In the genomic region with DNA sequence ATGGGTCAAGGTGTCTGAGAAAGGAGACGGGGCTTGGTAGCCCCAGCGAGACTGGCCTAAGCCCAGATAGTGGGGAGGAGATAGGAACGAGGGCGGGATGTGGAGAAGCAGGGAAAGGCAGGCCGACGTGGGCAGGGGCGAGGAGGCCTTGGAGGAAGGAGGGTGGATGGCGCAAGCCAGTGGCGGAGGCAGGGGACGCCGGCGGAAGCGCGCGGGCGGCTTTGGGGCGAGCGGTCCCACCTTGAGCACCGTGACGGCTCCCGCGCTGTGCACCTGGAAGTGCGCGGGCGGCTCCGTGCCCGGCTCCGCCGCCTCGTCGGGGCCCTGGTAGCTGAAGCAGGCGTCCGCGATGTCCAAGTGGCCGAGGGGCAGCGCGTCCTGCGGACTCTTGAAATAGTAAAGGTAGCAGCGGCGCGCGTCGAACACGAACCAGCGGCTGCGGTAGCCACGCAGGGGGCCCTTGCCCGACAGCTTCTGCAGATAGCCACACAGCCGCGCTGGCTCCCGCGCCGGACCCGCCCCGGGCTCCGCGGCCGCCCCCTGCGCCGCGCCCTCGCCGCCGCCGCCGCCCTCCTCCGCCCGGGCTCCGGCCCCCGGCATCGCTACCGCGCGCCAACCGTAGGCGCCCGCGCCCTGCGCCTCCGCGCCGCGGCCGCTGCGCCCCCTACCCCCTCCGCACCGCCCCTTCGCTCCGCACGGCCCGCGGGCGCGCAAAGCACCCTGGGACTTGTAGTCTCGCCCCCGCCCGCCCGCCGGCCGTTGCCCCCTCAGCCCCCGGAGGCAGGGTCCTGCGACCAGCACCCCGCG, we compare ENCODE assay signal across 8 cellular contexts. TPM values are rescaled to one million over a fixed set of nuclear protein-coding genes. Genes with fewer than 3 reads are reported as not detected.
A peak's percentile ranks its signal among the peaks of the same experiment; 100 is the strongest.
DNase-seq lines count a peak whose midpoint lies in the region; ATAC-seq and TF ChIP-seq lines count a peak whose summit lies in the region.

TBC1D2B (minus strand) TSS at position 659 of the 807 bp plus-strand sequence; CDS start at position 600, 59 bp downstream.

- H3K4me2 ChIP-seq in SK-N-SH = peak within 1 kb of the TSS; percentile 84
- peak within 1 kb of the TSS; percentile 81 for H3K4me2 ChIP-seq in parathyroid adenoma (ENCODE audit: low read length)

- CTCF ChIA-PET in CD4-positive, alpha-beta memory T cell (lab: Charles Lee; ENCODE audit: partially characterized antibody) = interaction anchor here (0.9 to 2.5 kb wide), 9 partner anchors 8 to 77 kb away, joined by 3 to 15 read pairs (median 4); no protein-coding TSS in a partner anchor
- CTCF ChIA-PET in SK-N-SH (lab: Yijun Ruan, JAX) = interaction anchor here (0.8 to 2.0 kb wide), 5 partner anchors 10 to 110 kb away, joined by 3 to 8 read pairs (median 4); no protein-coding TSS in a partner anchor

- peaks cover 9 to 15% of the 10 kb centered on the region in 2 donors for H3K36me3 Mint-ChIP-seq in CD4-positive, alpha-beta memory T cell
- peaks cover 16 to 22% of the 10 kb centered on the region in 2 donors for H3K36me3 Mint-ChIP-seq in activated naive CD4-positive, alpha-beta T cell treated with anti-CD3 and anti-CD28 coated beads, Interleukin-2, amount 50 U/mL, for 72 hours

- intact Hi-C loops in CD4-positive, alpha-beta memory T cell (cut with micrococcal nuclease) = loop anchor here (1.0 to 2.0 kb wide), 4 partner anchors 8 to 31 kb away; no protein-coding TSS in a partner anchor
- intact Hi-C loops in Right ventricle myocardium inferior (cut with DNase I) = loop anchor here (5.0 kb wide), 2 partner anchors 40 to 70 kb away; no protein-coding TSS in a partner anchor

- peak within 1 kb of the TSS; percentile 89 to 99 (median 97) for H3K27ac Mint-ChIP-seq in CD4-positive, alpha-beta memory T cell
- peak within 1 kb of the TSS; percentile 90 to 97 for H3K27ac Mint-ChIP-seq in activated naive CD4-positive, alpha-beta T cell treated with anti-CD3 and anti-CD28 coated beads, Interleukin-2, amount 50 U/mL, for 72 hours

- TF ChIP-seq CTCF in SK-N-SH (IDR thresholded peaks at IDR 0.05) (no peak), parathyroid adenoma (IDR thresholded peaks at IDR 0.05) (no peak), upper lobe of left lung (IDR thresholded peaks at IDR 0.05) (peak in 2 of 6 experiments; percentile 17 to 27)

- no peaks in the 10 kb centered on the region for H3K9me2 ChIP-seq in SK-N-SH

- H3K79me2 ChIP-seq in SK-N-SH (ENCODE audit: insufficient read depth) (peaks cover 47% of the 10 kb centered on the region), parathyroid adenoma (peaks cover 2% of the 10 kb centered on the region)

- H3K27me3 Mint-ChIP-seq in CD4-positive, alpha-beta memory T cell = no peaks in the 10 kb centered on the region

- H3F3A ChIP-seq in SK-N-SH (replicated peaks; ENCODE audit: insufficient read depth) = peaks cover 32% of the 10 kb centered on the region

- POLR2A ChIA-PET in CD4-positive, alpha-beta memory T cell (lab: Charles Lee; ENCODE audit: partially characterized antibody) = interaction anchor here (0.9 to 16.7 kb wide), 8 partner anchors 9 to 70 kb away, joined by 3 to 984 read pairs (median 4); no protein-coding TSS in a partner anchor
- POLR2A ChIA-PET in SK-N-SH (lab: Yijun Ruan, JAX) = no interaction called here

- ATAC-seq in GM19455 (IDR thresholded peaks at IDR 0.05; ENCODE audit: unreplicated experiment) (peak; percentile 76), Right ventricle myocardium inferior (peak; percentile 68), upper lobe of left lung (ENCODE audit: low FRiP score in 2 of 2) (peak; percentile 67 to 80)
- ATAC-seq in activated naive CD4-positive, alpha-beta T cell treated with anti-CD3 and anti-CD28 coated beads, Interleukin-2, amount 50 U/mL, for 72 hours = peak; percentile 82 to 89

- H3K9ac ChIP-seq in SK-N-SH (peak within 1 kb of the TSS; percentile 75), parathyroid adenoma (no peak within 1 kb of the TSS)

- peak within 1 kb of the TSS; percentile 93 to 100 (median 99) for H3K4me3 Mint-ChIP-seq in CD4-positive, alpha-beta memory T cell

- H3K4me1 ChIP-seq in CD4-positive, alpha-beta memory T cell (ENCODE audit: insufficient read depth, low read length) = peaks cover 45% of the 10 kb centered on the region
- H3K4me1 ChIP-seq in SK-N-SH (ENCODE audit: control insufficient read depth in 1 of 2, insufficient read depth in 2 of 2, low read depth in 1 of 2, low read length in 1 of 2) (peaks cover 9 to 21% of the 10 kb centered on the region in 2 experiments), parathyroid adenoma (peaks cover 5% of the 10 kb centered on the region), upper lobe of left lung (peaks cover 33 to 66% (median 62%) of the 10 kb centered on the region in 4 donors)

- TF ChIP-seq EP300 in SK-N-SH (IDR thresholded peaks at IDR 0.05; ENCODE audit: borderline replicate concordance in 1 of 2, low read depth in 1 of 2, low read length in 1 of 2) (no peak), upper lobe of left lung (IDR thresholded peaks at IDR 0.05) (no peak)

- no peaks in the 10 kb centered on the region for H3K36me3 ChIP-seq in CD4-positive, alpha-beta memory T cell (ENCODE audit: insufficient read depth, low read length)
- H3K36me3 ChIP-seq in SK-N-SH (replicated peaks in 1 of 2; ENCODE audit: control insufficient read depth in 1 of 2, insufficient read depth in 2 of 2, low read length in 1 of 2) (peaks cover 0 to 7% of the 10 kb centered on the region in 2 experiments), parathyroid adenoma (ENCODE audit: control insufficient read depth, insufficient read depth, low read length) (no peaks in the 10 kb centered on the region), upper lobe of left lung (no peaks in the 10 kb centered on the region)

- TF ChIP-seq RAD21 in SK-N-SH (IDR thresholded peaks at IDR 0.05; ENCODE audit: low read length) = no peak

- peak in 2 of 4 donors; percentile 58 to 65 for TF ChIP-seq POLR2A in upper lobe of left lung (IDR thresholded peaks at IDR 0.05)

- peaks cover 31 to 62% (median 46%) of the 10 kb centered on the region in 4 donors for H3K4me1 Mint-ChIP-seq in CD4-positive, alpha-beta memory T cell

- no peaks in the 10 kb centered on the region for H3K9me3 Mint-ChIP-seq in CD4-positive, alpha-beta memory T cell
- H3K9me3 Mint-ChIP-seq in activated naive CD4-positive, alpha-beta T cell treated with anti-CD3 and anti-CD28 coated beads, Interleukin-2, amount 50 U/mL, for 72 hours = no peaks in the 10 kb centered on the region

- no peaks in the 10 kb centered on the region for H3K9me3 ChIP-seq in CD4-positive, alpha-beta memory T cell (ENCODE audit: control insufficient read depth in 1 of 2, low read length in 2 of 2)
- H3K9me3 ChIP-seq in SK-N-SH (no peaks in the 10 kb centered on the region), parathyroid adenoma (ENCODE audit: control insufficient read depth, low read length) (no peaks in the 10 kb centered on the region), upper lobe of left lung (no peaks in the 10 kb centered on the region)

- H2AFZ ChIP-seq in SK-N-SH (ENCODE audit: low read depth) = peak within 1 kb of the TSS; percentile 76
- peak within 1 kb of the TSS; percentile 80 for H2AFZ ChIP-seq in parathyroid adenoma

- no peaks in the 10 kb centered on the region for H3K27me3 ChIP-seq in CD4-positive, alpha-beta memory T cell (ENCODE audit: insufficient read depth, low read length)
- H3K27me3 ChIP-seq in SK-N-SH (ENCODE audit: insufficient read depth) (no peaks in the 10 kb centered on the region), parathyroid adenoma (ENCODE audit: control insufficient read depth, insufficient read depth, low read length) (no peaks in the 10 kb centered on the region), upper lobe of left lung (no peaks in the 10 kb centered on the region)

- no peaks in the 10 kb centered on the region for H4K20me1 ChIP-seq in SK-N-SH (ENCODE audit: insufficient read depth)

- peak within 1 kb of the TSS; percentile 59 to 89 for H3K4me3 ChIP-seq in CD4-positive, alpha-beta memory T cell (ENCODE audit: low read length in 2 of 2)
- H3K4me3 ChIP-seq in SK-N-SH (ENCODE audit: low read depth in 2 of 2, low read length in 1 of 2) (peak within 1 kb of the TSS; percentile 75 to 89), parathyroid adenoma (ENCODE audit: low read depth, low read length) (peak within 1 kb of the TSS; percentile 60), upper lobe of left lung (peak within 1 kb of the TSS; percentile 93 to 98 (median 96))

- DNase-seq in CD4-positive, alpha-beta memory T cell = peak; percentile 65 to 71 (median 68)
- DNase-seq in HT1080 (ENCODE audit: low read depth) (peak; percentile 40), SK-N-SH (peak; percentile 94), Right ventricle myocardium inferior (ENCODE audit: missing footprints) (peak; percentile 91), upper lobe of left lung (peak; percentile 74 to 95)
- peak; percentile 67 to 75 for DNase-seq in activated naive CD4-positive, alpha-beta T cell treated with anti-CD3 and anti-CD28 coated beads, Interleukin-2, amount 50 U/mL, for 72 hours (ENCODE audit: low spot score in 2 of 2)

- WGBS in SK-N-SH (ENCODE audit: low lambda C conversion rate) = 4% methylated on average over 15 of the region's 104 CpGs
- whole genome bisulfite sequencing in upper lobe of left lung, 2 donors = 0 to 1% methylated on average over 16 to 48 of the region's 104 CpGs

- H3K27ac ChIP-seq in CD4-positive, alpha-beta memory T cell (ENCODE audit: low read depth, low read length) = peak within 1 kb of the TSS; percentile 83
- H3K27ac ChIP-seq in SK-N-SH (ENCODE audit: low read depth in 2 of 2, low read length in 1 of 2) = peak within 1 kb of the TSS; percentile 80 to 99
- H3K27ac ChIP-seq in parathyroid adenoma = peak within 1 kb of the TSS; percentile 71
- peak within 1 kb of the TSS; percentile 94 to 97 (median 96) for H3K27ac ChIP-seq in upper lobe of left lung

TF ChIP-seq in SK-N-SH, 30 proteins besides CTCF, POLR2A, EP300 and RAD21 (continues in another document):
- TF ChIP-seq EZH2phosphoT487 (IDR thresholded peaks at IDR 0.05; ENCODE audit: borderline replicate concordance, low read depth) (no peak), FOSL2 (IDR thresholded peaks at IDR 0.05; ENCODE audit: borderline replicate concordance, low read depth) (no peak), JUND (IDR thresholded peaks at IDR 0.05) (no peak), RCOR1 (IDR thresholded peaks at IDR 0.05; ENCODE audit: low read length) (no peak), SIN3A (IDR thresholded peaks at IDR 0.05; ENCODE audit: borderline replicate concordance, low read depth, low read length) (no peak)

RNA-seq across cellular contexts. Expression of gene TBC1D2B, which starts in this region (rescaled TPM):
- total RNA-seq in CD4-positive, alpha-beta memory T cell = 100 to 1,000 TPM in 1 of 2 experiments, 10 to 100 TPM in 1; 98.1 to 114 TPM
- polyA plus RNA-seq in CD4-positive, alpha-beta memory T cell = 10 to 100 TPM in 1 of 2 donors, 1 to 10 TPM in 1; 5.6 to 35.4 TPM
- 13.3 and 15.9 TPM in 2 replicates for total RNA-seq in HT1080 (2014; rRNA removed; shearing (Covaris generic))
- 13.0 and 13.5 TPM in 2 replicates for polyA plus RNA-seq in HT1080 (2015; cell fraction: cytosol; rRNA removed)
- polyA plus RNA-seq in HT1080 (2015; cell fraction: nucleus; rRNA removed) = 43.3 and 55.2 TPM in 2 replicates
- 19.0 and 26.8 TPM in 2 replicates for polyA plus RNA-seq in SK-N-SH (2012; rRNA removed)
- 10.8 and 15.3 TPM in 2 replicates for polyA plus RNA-seq in SK-N-SH (2012; cell fraction: cytosol; rRNA removed)
- 63.4 and 87.9 TPM in 2 replicates for polyA plus RNA-seq in SK-N-SH (2012; cell fraction: nucleus; rRNA removed)
- 10 to 100 TPM; 55.9 to 82.2 TPM for total RNA-seq in activated naive CD4-positive, alpha-beta T cell treated with anti-CD3 and anti-CD28 coated beads, Interleukin-2, amount 50 U/mL, for 72 hours
- 12.2 TPM for total RNA-seq in Right ventricle myocardium inferior
- total RNA-seq in upper lobe of left lung = 100 to 1,000 TPM in 1 of 6 donors, 10 to 100 TPM in 5; 31.5 to 103 (median 64.2) TPM

Comparison
In these comparisons a context has a peak if more than half of its experiments do, and no peak if none do; other contexts are left out.
1. Peak in every context shown above with its lines: DNase-seq, ATAC-seq, H3K4me3 ChIP-seq and H3K27ac ChIP-seq.
2. DNase-seq: peak in every context shown above with its lines; median percentile 94 in SK-N-SH; 91 in Right ventricle myocardium inferior; 84 in upper lobe of left lung; 71 in activated naive CD4-positive, alpha-beta T cell treated with anti-CD3 and anti-CD28 coated beads, Interleukin-2, amount 50 U/mL, for 72 hours; 68 in CD4-positive, alpha-beta memory T cell; 40 in HT1080.